ENCODE assay signal across 23 cellular contexts in the genomic region with DNA sequence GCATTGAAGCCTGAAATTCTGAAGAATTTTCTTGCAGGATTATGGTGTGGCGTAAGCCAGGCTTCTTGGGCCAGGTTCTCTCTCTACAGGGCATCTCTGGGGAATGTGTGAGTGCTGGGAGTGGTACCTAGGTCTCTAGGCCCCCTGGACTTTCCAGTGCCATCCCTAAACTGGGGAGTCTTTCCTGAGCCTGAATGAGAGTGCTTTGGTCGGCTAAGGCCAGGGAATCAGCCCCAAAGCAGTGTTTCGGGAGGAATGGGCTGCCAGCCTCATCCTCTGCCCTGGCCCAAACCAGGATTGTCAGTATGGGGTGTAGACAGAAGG.
DNase-seq lines count a peak whose midpoint lies in the region; ATAC-seq and TF ChIP-seq lines count a peak whose summit lies in the region.
"Had no signal": no experiment of that assay in that cellular context is flagged by ENCODE, and none has a peak within 500 bp of the region (broad histone marks: within the 10 kb centered on the region; RNA-seq: fewer than 3 reads in every experiment).

No MANE protein-coding gene starts in this region.

- no peaks in the 10 kb centered on the region for H3K36me3 Mint-ChIP-seq in osteocyte (ENCODE audit: unreplicated experiment)
- H3K36me3 Mint-ChIP-seq: CD14-positive monocyte had no signal

- CTCF ChIA-PET in mammary epithelial cell (lab: Charles Lee; ENCODE audit: low non-redundant PET), result no interaction called here

- BruUV-seq in mammary epithelial cell (replicated peaks; lab: Mats Ljungman, UMichigan), result no TSS peak

- no peak overlapping the region for H3K4me3 Mint-ChIP-seq in osteocyte (ENCODE audit: unreplicated experiment)
- H3K4me3 Mint-ChIP-seq: B cell, HFFc6 had no signal

- H3K27me3 ChIP-seq in mammary epithelial cell (ENCODE audit: insufficient read depth, low read length), result no peaks in the 10 kb centered on the region
- H3K27me3 ChIP-seq: MG63 had no signal

- H3K27ac Mint-ChIP-seq in osteocyte (ENCODE audit: unreplicated experiment), result no peak overlapping the region
- H3K27ac Mint-ChIP-seq: B cell, CD14-positive monocyte, HFFc6 had no signal

- DNase-seq in GM10266 (ENCODE audit: extremely low spot score) (peak; percentile 2), caudate nucleus (lab: John Stamatoyannopoulos, UW) (no peak), osteocyte (ENCODE audit: extremely low spot score, unreplicated experiment) (peak; percentile 60), NCI-H524 treated with DMSO at 0.1 percent for 48 hours (lab: John Stamatoyannopoulos, UW) (no peak), mammary epithelial cell (no peak)
- DNase-seq: DMS53, GOT3, HFFc6, IMR-90, KG1, MG63, NCI-H1105 treated with DMSO at 0.1 percent for 48 hours, NCI-H2029, NCI-H526, RPMI8226, SHP77 had no signal

- no peaks in the 10 kb centered on the region for H3K36me3 ChIP-seq in mammary epithelial cell (ENCODE audit: insufficient read depth, low read length)
- H3K36me3 ChIP-seq: HAP-1, MG63 had no signal

- in situ Hi-C loops in mammary epithelial cell (cut with MboI; ENCODE audit: low sequenced_read_pairs in 2 of 2), result no loop called here

- no peaks in the 10 kb centered on the region for H3K9me3 ChIP-seq in mammary epithelial cell (replicated peaks; ENCODE audit: insufficient read depth, low read length)
- H3K9me3 ChIP-seq: A549, HAP-1, MG63 had no signal

- ATAC-seq in HG02759 (IDR thresholded peaks at IDR 0.05; ENCODE audit: unreplicated experiment) (no peak), GM21717 (IDR thresholded peaks at IDR 0.05; ENCODE audit: unreplicated experiment) (no peak)
- ATAC-seq: GM12878 had no signal

- H3K27ac ChIP-seq in caudate nucleus (ENCODE audit: low read depth, low read length) (peak overlapping the region; percentile 95), mammary epithelial cell (ENCODE audit: insufficient read depth, low read depth, low read length) (no peak overlapping the region)
- H3K27ac ChIP-seq: A549 had no signal

- intact Hi-C loops in mammary epithelial cell (cut with micrococcal nuclease), result no loop called here

- H2AFZ ChIP-seq in mammary epithelial cell (ENCODE audit: low read depth, low read length), result no peak overlapping the region

- dilution Hi-C loops in mammary epithelial cell (cut with HindIII; ENCODE audit: low sequenced_read_pairs), result no loop called here

- H3K9ac ChIP-seq in mammary epithelial cell (ENCODE audit: insufficient read depth, low read length), result no peak overlapping the region

- H3K9me3 Mint-ChIP-seq in osteocyte (ENCODE audit: unreplicated experiment), result no peaks in the 10 kb centered on the region
- H3K9me3 Mint-ChIP-seq: HFFc6 had no signal

- TF ChIP-seq CTCF in GM10266 (IDR thresholded peaks at IDR 0.05; ENCODE audit: control insufficient read depth, insufficient read depth, low read depth, missing control alignments) (no peak), osteocyte (IDR thresholded peaks at IDR 0.05) (no peak), mammary epithelial cell (conservative IDR thresholded peaks at IDR 0.05 in 1 of 2, IDR thresholded peaks at IDR 0.05 in 1 of 2; ENCODE audit: extremely low read depth in 1 of 2, insufficient read depth in 1 of 2, low read depth in 1 of 2, low read length in 2 of 2) (no peak)

- H4K20me1 ChIP-seq in mammary epithelial cell (ENCODE audit: insufficient read depth, low read length), result no peaks in the 10 kb centered on the region

- no peaks in the 10 kb centered on the region for H3K79me2 ChIP-seq in mammary epithelial cell (ENCODE audit: insufficient read depth, low read length)

- peaks cover 19% of the 10 kb centered on the region for H3K27me3 Mint-ChIP-seq in osteocyte (ENCODE audit: unreplicated experiment)

- peaks cover 6% of the 10 kb centered on the region for H3K4me1 ChIP-seq in mammary epithelial cell (ENCODE audit: insufficient read depth, low read length)
- H3K4me1 ChIP-seq: A549, HAP-1 had no signal

- H3K4me2 ChIP-seq in mammary epithelial cell (ENCODE audit: insufficient read depth, low read depth, low read length), result no peak overlapping the region
- H3K4me2 ChIP-seq: A549 had no signal

- 96% methylated on average over 3 of the region's 3 CpGs for WGBS in mammary epithelial cell (ENCODE audit: low coverage, missing lambda C conversion rate)

- peaks cover 6% of the 10 kb centered on the region for H3K4me1 Mint-ChIP-seq in osteocyte (ENCODE audit: unreplicated experiment)
- H3K4me1 Mint-ChIP-seq: B cell, CD14-positive monocyte had no signal

- H3K4me3 ChIP-seq in mammary epithelial cell (replicated peaks in 1 of 3; ENCODE audit: insufficient read depth in 1 of 3, low read depth in 2 of 3, low read length in 3 of 3), result no peak overlapping the region
- H3K4me3 ChIP-seq: A549, GM12878, HAP-1, MG63 had no signal

Comparison
In these comparisons a context has a peak if more than half of its experiments do, and no peak if none do; other contexts are left out.
1. DNase-seq: peak in GM10266 (single experiment) and osteocyte (single experiment); none in caudate nucleus (0 of 61), NCI-H524 treated with DMSO at 0.1 percent for 48 hours (single experiment) and mammary epithelial cell (single experiment).